9 cellular contexts compared by ENCODE assay signal in the genomic region with DNA sequence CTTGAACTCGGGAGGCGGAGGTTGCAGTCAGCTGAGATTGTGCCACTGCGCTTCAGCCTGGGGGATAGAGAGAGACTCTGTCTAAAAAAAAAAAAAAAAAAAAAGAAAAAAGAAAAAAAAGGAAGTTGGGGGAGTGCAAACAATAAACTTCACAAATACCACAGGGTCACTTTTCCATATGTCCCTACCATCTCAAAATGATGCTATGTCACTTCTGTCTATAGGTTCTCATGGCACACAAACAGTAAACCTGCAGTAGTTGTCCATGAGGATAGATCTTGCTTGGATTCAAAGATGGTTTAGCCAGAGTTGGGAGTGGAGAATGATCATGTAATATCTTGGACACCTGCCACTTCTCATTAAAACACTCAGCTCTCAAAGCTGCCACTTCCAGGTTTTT. TPM values are rescaled to one million over a fixed set of nuclear protein-coding genes. Genes with fewer than 3 reads are reported as not detected.
DNase-seq lines count a peak whose midpoint lies in the region; ATAC-seq, FAIRE-seq and TF ChIP-seq lines count a peak whose summit lies in the region.
"Had no signal": no experiment of that assay in that cellular context is flagged by ENCODE, and none has a peak within 500 bp of the region (broad histone marks: within the 10 kb centered on the region; RNA-seq: fewer than 3 reads in every experiment).

No MANE protein-coding gene starts in this region.

- peak overlapping the region; percentile 91 for H3K4me3 ChIP-seq in DOHH2 (ENCODE audit: low read length)
- H3K4me3 ChIP-seq in effector memory CD4-positive, alpha-beta T cell (ENCODE audit: insufficient read depth, low read depth, low read length, poor library complexity, severe bottlenecking), result peak overlapping the region; percentile 68
- peak overlapping the region in 3 of 4 donors; percentile 73 to 86 (median 84) for H3K4me3 ChIP-seq in pancreas
- H3K4me3 ChIP-seq in WERI-Rb-1 (ENCODE audit: low read depth, low read length), result no peak overlapping the region; the same call in 1 of the 2 replicates

- H3K36me3 ChIP-seq in DOHH2 (ENCODE audit: control insufficient read depth, low read length) (peaks cover 20% of the 10 kb centered on the region), pancreas (peaks cover 0 to 4% (median 3%) of the 10 kb centered on the region in 3 donors), WERI-Rb-1 (peaks cover 21% of the 10 kb centered on the region)
- peaks cover 10% of the 10 kb centered on the region for H3K36me3 ChIP-seq in effector memory CD4-positive, alpha-beta T cell (ENCODE audit: control insufficient read depth, insufficient read depth, low read length)

- no peaks in the 10 kb centered on the region for H4K20me1 ChIP-seq in DOHH2 (ENCODE audit: control insufficient read depth, insufficient read depth, low read depth, low read length)

- ATAC-seq in pancreas (peak in 1 of 4 donors; percentile 3), GM21515 (IDR thresholded peaks at IDR 0.05; ENCODE audit: unreplicated experiment) (no peak), GM19324 (IDR thresholded peaks at IDR 0.05; ENCODE audit: low FRiP score, unreplicated experiment) (no peak), HG02759 (IDR thresholded peaks at IDR 0.05; ENCODE audit: unreplicated experiment) (no peak)

- H3K27me3 ChIP-seq in DOHH2 (ENCODE audit: control insufficient read depth, low read length), result no peaks in the 10 kb centered on the region
- H3K27me3 ChIP-seq in effector memory CD4-positive, alpha-beta T cell (replicated peaks; ENCODE audit: control insufficient read depth, insufficient read depth, low read length, poor library complexity, severe bottlenecking), result no peaks in the 10 kb centered on the region
- no peaks in the 10 kb centered on the region for H3K27me3 ChIP-seq in pancreas
- H3K27me3 ChIP-seq in WERI-Rb-1 (ENCODE audit: insufficient read depth, low read depth, severe bottlenecking), result no peaks in the 10 kb centered on the region

- no peak for TF ChIP-seq CTCF in DOHH2 (IDR thresholded peaks at IDR 0.05; ENCODE audit: low read depth, low read length, poor library complexity, severe bottlenecking)
- no peak for TF ChIP-seq CTCF in pancreas (IDR thresholded peaks at IDR 0.05)
- no peak for TF ChIP-seq CTCF in WERI-Rb-1 (IDR thresholded peaks at IDR 0.05; ENCODE audit: low read depth, low read length)

- H3K27ac ChIP-seq in DOHH2 (ENCODE audit: low read depth, low read length), result peak overlapping the region; percentile 59
- H3K27ac ChIP-seq in effector memory CD4-positive, alpha-beta T cell (ENCODE audit: insufficient read depth, low read length, poor library complexity, severe bottlenecking), result peak overlapping the region; percentile 89
- peak overlapping the region; percentile 56 to 88 (median 70) for H3K27ac ChIP-seq in pancreas
- H3K27ac ChIP-seq in WERI-Rb-1, result no peak overlapping the region

- no peak for FAIRE-seq in pancreas (lab: Jason Lieb, UNC)
- FAIRE-seq: H54 had no signal

- H3K4me1 ChIP-seq in DOHH2 (ENCODE audit: control insufficient read depth, low read length), result peaks cover 21% of the 10 kb centered on the region
- H3K4me1 ChIP-seq in effector memory CD4-positive, alpha-beta T cell (ENCODE audit: control insufficient read depth, insufficient read depth, low read length, poor library complexity, severe bottlenecking), result peaks cover 11% of the 10 kb centered on the region
- peaks cover 4 to 24% (median 6%) of the 10 kb centered on the region in 3 donors for H3K4me1 ChIP-seq in pancreas

- H3K4me2 ChIP-seq in DOHH2 (ENCODE audit: low read length), result peak overlapping the region; percentile 76

- 83 to 95% methylated on average over 3 of the region's 3 CpGs for WGBS in pancreas, 2 donors

- no peaks in the 10 kb centered on the region for H3K9me2 ChIP-seq in DOHH2 (replicated peaks; ENCODE audit: control insufficient read depth, low read length)

- peak; percentile 23 for DNase-seq in NCI-H69 (lab: John Stamatoyannopoulos, UW)
- DNase-seq in effector memory CD4-positive, alpha-beta T cell, result no peak
- DNase-seq in pancreas, result no peak
- no peak for DNase-seq in WERI-Rb-1

- peaks cover 37% of the 10 kb centered on the region for H3K79me2 ChIP-seq in DOHH2 (ENCODE audit: control insufficient read depth, low read length)

- intact Hi-C loops in pancreas (cut with DNase I), result no loop called here

- no peaks in the 10 kb centered on the region for H3K9me3 ChIP-seq in DOHH2 (ENCODE audit: control insufficient read depth, insufficient read depth, low read length)
- no peaks in the 10 kb centered on the region for H3K9me3 ChIP-seq in effector memory CD4-positive, alpha-beta T cell (ENCODE audit: control insufficient read depth, low read length)
- no peaks in the 10 kb centered on the region for H3K9me3 ChIP-seq in pancreas
- H3K9me3 ChIP-seq in WERI-Rb-1 (ENCODE audit: severe bottlenecking), result no peaks in the 10 kb centered on the region

- peaks cover 7% of the 10 kb centered on the region; the same call in 1 of the 2 replicates for H3F3A ChIP-seq in DOHH2 (ENCODE audit: control insufficient read depth, insufficient read depth)

RNA-seq across cellular contexts. Expression of gene VPS11, which starts 1.1 kb away (rescaled TPM):
- 10 to 100 TPM; 14.2 to 21.2 (median 16.0) TPM for total RNA-seq in pancreas
- polyA plus RNA-seq in pancreas, result 10 to 100 TPM; 34.2 to 47.4 TPM

RNA-seq across cellular contexts. Expression of gene HYOU1, which starts 9.5 kb away (rescaled TPM):
- total RNA-seq in pancreas, result 100 to 1,000 TPM; 105 to 210 (median 169) TPM
- polyA plus RNA-seq in pancreas, result 10 to 100 TPM; 79.2 to 79.8 TPM

RNA-seq across cellular contexts. Expression of gene HMBS, which starts 18.2 kb away (rescaled TPM):
- 10 to 100 TPM in 1 of 6 donors, 1 to 10 TPM in 5; 4.8 to 15.1 (median 8.6) TPM for total RNA-seq in pancreas
- polyA plus RNA-seq in pancreas, result 10 to 100 TPM; 18.9 TPM

RNA-seq across cellular contexts. Expression of gene DPAGT1, which starts 35.2 kb away (rescaled TPM):
- 10 to 100 TPM; 21.3 to 46.2 (median 26.1) TPM for total RNA-seq in pancreas
- 10 to 100 TPM; 30.6 to 31.9 TPM for polyA plus RNA-seq in pancreas

RNA-seq across cellular contexts. Expression of gene SLC37A4, which starts 35.8 kb away (rescaled TPM):
- 10 to 100 TPM; 27.1 to 41.6 (median 32.6) TPM for total RNA-seq in pancreas
- polyA plus RNA-seq in pancreas, result 100 to 1,000 TPM in 1 of 2 donors, 10 to 100 TPM in 1; 67.0 to 163 TPM
